18 cellular contexts compared by ENCODE assay signal in genomic region chr17:28906276-28907051, GRCh38. TPM values are rescaled to one million over a fixed set of nuclear protein-coding genes. Genes with fewer than 3 reads are reported as not detected.
DNase-seq lines count a peak whose midpoint lies in the region; ATAC-seq, FAIRE-seq and TF ChIP-seq lines count a peak whose summit lies in the region.
"Had no signal": no experiment of that assay in that cellular context is flagged by ENCODE, and none has a peak within 500 bp of the region (broad histone marks: within the 10 kb centered on the region; RNA-seq: fewer than 3 reads in every experiment).

No MANE protein-coding gene starts in this region.

- no peak for FAIRE-seq in RCC 7860 (lab: Jason Lieb, UNC)
- FAIRE-seq: A549, colon, GM19239 had no signal

- CTCF ChIA-PET in activated CD4-positive, alpha-beta memory T cell treated with anti-CD3 and anti-CD28 coated beads, Interleukin-2, amount 10 ng/mL, durations not matched to agents 7 days and 5 days (lab: Charles Lee), result interaction anchor here (0.5 to 2.9 kb wide), 2 partner anchors 40 to 142 kb away, joined by 3 to 13 read pairs; no protein-coding TSS in a partner anchor
- CTCF ChIA-PET in HEK293T (lab: Yijun Ruan, JAX), result interaction anchor here (0.7 to 1.3 kb wide), 2 partner anchors 47 to 179 kb away, joined by 3 to 4 read pairs; no protein-coding TSS in a partner anchor

- POLR2A ChIA-PET in naive thymus-derived CD8-positive, alpha-beta T cell (lab: Charles Lee), result interaction anchor here (0.7 to 1.0 kb wide), 2 partner anchors 10 to 13 kb away, joined by 3 to 4 read pairs; no protein-coding TSS in a partner anchor
- POLR2A ChIA-PET in activated CD4-positive, alpha-beta memory T cell treated with anti-CD3 and anti-CD28 coated beads, Interleukin-2, amount 10 ng/mL, durations not matched to agents 7 days and 5 days (lab: Charles Lee), result interaction anchor here (1.3 to 1.4 kb wide), 2 partner anchors 35 to 45 kb away, joined by 3 to 4 read pairs; no protein-coding TSS in a partner anchor
- POLR2A ChIA-PET in HEK293T (lab: Yijun Ruan, JAX), result interaction anchor here (2.1 kb wide), 1 partner anchor 45 kb away, joined by 7 read pairs; the partner anchor contains the start of gene PHF12

- H3K9me3 Mint-ChIP-seq in stimulated activated naive CD8-positive, alpha-beta T cell treated with anti-CD3 and anti-CD28 coated beads, Interleukin-15, Interleukin-2, amounts not matched to agents 100 ng/mL and 50 ng/mL, for 24 hours, result no peaks in the 10 kb centered on the region
- no peaks in the 10 kb centered on the region for H3K9me3 Mint-ChIP-seq in stimulated activated naive CD8-positive, alpha-beta T cell treated with anti-CD3 and anti-CD28 coated beads, Interleukin-15, amount 100 ng/mL, for 72 hours
- H3K9me3 Mint-ChIP-seq in naive thymus-derived CD8-positive, alpha-beta T cell, result no peaks in the 10 kb centered on the region
- H3K9me3 Mint-ChIP-seq in activated CD4-positive, alpha-beta memory T cell treated with anti-CD3 and anti-CD28 coated beads, Interleukin-2, amount 10 ng/mL, durations not matched to agents 7 days and 5 days, result no peaks in the 10 kb centered on the region
- H3K9me3 Mint-ChIP-seq: naive B cell, T-cell had no signal

- no peak overlapping the region for H3K4me3 Mint-ChIP-seq in stimulated activated naive CD8-positive, alpha-beta T cell treated with anti-CD3 and anti-CD28 coated beads, Interleukin-15, Interleukin-2, amounts not matched to agents 100 ng/mL and 50 ng/mL, for 24 hours
- no peak overlapping the region for H3K4me3 Mint-ChIP-seq in stimulated activated naive CD8-positive, alpha-beta T cell treated with anti-CD3 and anti-CD28 coated beads, Interleukin-15, amount 100 ng/mL, for 72 hours
- H3K4me3 Mint-ChIP-seq in naive thymus-derived CD8-positive, alpha-beta T cell, result peak overlapping the region in 1 of 10 donors; percentile 29
- H3K4me3 Mint-ChIP-seq in activated CD4-positive, alpha-beta memory T cell treated with anti-CD3 and anti-CD28 coated beads, Interleukin-2, amount 10 ng/mL, durations not matched to agents 7 days and 5 days, result no peak overlapping the region
- H3K4me3 Mint-ChIP-seq: T-cell had no signal

- peak overlapping the region; percentile 11 for H3K27ac Mint-ChIP-seq in stimulated activated naive CD8-positive, alpha-beta T cell treated with anti-CD3 and anti-CD28 coated beads, Interleukin-15, Interleukin-2, amounts not matched to agents 100 ng/mL and 50 ng/mL, for 24 hours
- H3K27ac Mint-ChIP-seq in stimulated activated naive CD8-positive, alpha-beta T cell treated with anti-CD3 and anti-CD28 coated beads, Interleukin-15, amount 100 ng/mL, for 72 hours, result no peak overlapping the region
- peak overlapping the region in 7 of 10 donors; percentile 25 to 87 (median 57) for H3K27ac Mint-ChIP-seq in naive thymus-derived CD8-positive, alpha-beta T cell
- no peak overlapping the region for H3K27ac Mint-ChIP-seq in activated CD4-positive, alpha-beta memory T cell treated with anti-CD3 and anti-CD28 coated beads, Interleukin-2, amount 10 ng/mL, durations not matched to agents 7 days and 5 days

- peaks cover 9% of the 10 kb centered on the region for H3K4me1 Mint-ChIP-seq in stimulated activated naive CD8-positive, alpha-beta T cell treated with anti-CD3 and anti-CD28 coated beads, Interleukin-15, Interleukin-2, amounts not matched to agents 100 ng/mL and 50 ng/mL, for 24 hours (ENCODE audit: low read depth)
- H3K4me1 Mint-ChIP-seq in stimulated activated naive CD8-positive, alpha-beta T cell treated with anti-CD3 and anti-CD28 coated beads, Interleukin-15, amount 100 ng/mL, for 72 hours, result peaks cover 23% of the 10 kb centered on the region
- H3K4me1 Mint-ChIP-seq in naive thymus-derived CD8-positive, alpha-beta T cell, result peaks cover 10 to 18% (median 15%) of the 10 kb centered on the region in 4 donors
- peaks cover 21% of the 10 kb centered on the region for H3K4me1 Mint-ChIP-seq in activated CD4-positive, alpha-beta memory T cell treated with anti-CD3 and anti-CD28 coated beads, Interleukin-2, amount 10 ng/mL, durations not matched to agents 7 days and 5 days

- DNase-seq in stimulated activated naive CD8-positive, alpha-beta T cell treated with anti-CD3 and anti-CD28 coated beads, Interleukin-15, amount 100 ng/mL, for 72 hours, result no peak
- DNase-seq in naive thymus-derived CD8-positive, alpha-beta T cell, result peak in 1 of 10 donors; percentile 52
- DNase-seq in RCC 7860 (ENCODE audit: low spot score) (no peak), HEK293T (ENCODE audit: extremely low spot score) (no peak)
- DNase-seq in activated CD4-positive, alpha-beta memory T cell treated with anti-CD3 and anti-CD28 coated beads, Interleukin-2, amount 10 ng/mL, durations not matched to agents 7 days and 5 days, result no peak
- DNase-seq: activated CD4-positive, CD25-positive, alpha-beta regulatory T cell treated with anti-CD3 and anti-CD28 coated beads, Interleukin-2, amount 50 U/mL, for 72 hours; activated T-cell treated with anti-CD3 and anti-CD28 coated beads for 4 hours; adrenal gland; naive B cell; NCI-H82; RPMI8226; stimulated activated CD4-positive, alpha-beta T cell treated with anti-CD3 and anti-CD28 coated beads, Interleukin-2, amount 100 ng/mL, for 48 hours; T-cell had no signal

- H3K36me3 Mint-ChIP-seq in stimulated activated naive CD8-positive, alpha-beta T cell treated with anti-CD3 and anti-CD28 coated beads, Interleukin-15, Interleukin-2, amounts not matched to agents 100 ng/mL and 50 ng/mL, for 24 hours (ENCODE audit: low read depth), result peaks cover 57% of the 10 kb centered on the region
- peaks cover 0 to 60% (median 5%) of the 10 kb centered on the region in 3 donors for H3K36me3 Mint-ChIP-seq in naive thymus-derived CD8-positive, alpha-beta T cell
- peaks cover 53% of the 10 kb centered on the region for H3K36me3 Mint-ChIP-seq in activated CD4-positive, alpha-beta memory T cell treated with anti-CD3 and anti-CD28 coated beads, Interleukin-2, amount 10 ng/mL, durations not matched to agents 7 days and 5 days (ENCODE audit: low read depth)

- H3K27me3 Mint-ChIP-seq in stimulated activated naive CD8-positive, alpha-beta T cell treated with anti-CD3 and anti-CD28 coated beads, Interleukin-15, Interleukin-2, amounts not matched to agents 100 ng/mL and 50 ng/mL, for 24 hours, result no peaks in the 10 kb centered on the region
- H3K27me3 Mint-ChIP-seq in stimulated activated naive CD8-positive, alpha-beta T cell treated with anti-CD3 and anti-CD28 coated beads, Interleukin-15, amount 100 ng/mL, for 72 hours, result no peaks in the 10 kb centered on the region
- no peaks in the 10 kb centered on the region for H3K27me3 Mint-ChIP-seq in naive thymus-derived CD8-positive, alpha-beta T cell
- no peaks in the 10 kb centered on the region for H3K27me3 Mint-ChIP-seq in activated CD4-positive, alpha-beta memory T cell treated with anti-CD3 and anti-CD28 coated beads, Interleukin-2, amount 10 ng/mL, durations not matched to agents 7 days and 5 days
- H3K27me3 Mint-ChIP-seq: naive B cell, T-cell had no signal

- no peak for ATAC-seq in stimulated activated naive CD8-positive, alpha-beta T cell treated with anti-CD3 and anti-CD28 coated beads, Interleukin-15, amount 100 ng/mL, for 72 hours
- ATAC-seq in naive thymus-derived CD8-positive, alpha-beta T cell, result no peak
- ATAC-seq: A549, left lobe of liver, T-cell had no signal

TF ChIP-seq in HEK293T, 16 proteins besides CTCF, POLR2A, EP300 and RAD21:
- no peak for TF ChIP-seq L3MBTL2 (conservative IDR thresholded peaks at IDR 0.05)
- no peak for TF ChIP-seq BHLHE40 (IDR thresholded peaks at IDR 0.05; ENCODE audit: borderline replicate concordance)
- TF ChIP-seq LEF1 (IDR thresholded peaks at IDR 0.05; ENCODE audit: borderline replicate concordance), result no peak
- no peak for TF ChIP-seq ARNT (IDR thresholded peaks at IDR 0.05)
- TF ChIP-seq SUZ12 (IDR thresholded peaks at IDR 0.05), result no peak
- TF ChIP-seq, protein P1, sequence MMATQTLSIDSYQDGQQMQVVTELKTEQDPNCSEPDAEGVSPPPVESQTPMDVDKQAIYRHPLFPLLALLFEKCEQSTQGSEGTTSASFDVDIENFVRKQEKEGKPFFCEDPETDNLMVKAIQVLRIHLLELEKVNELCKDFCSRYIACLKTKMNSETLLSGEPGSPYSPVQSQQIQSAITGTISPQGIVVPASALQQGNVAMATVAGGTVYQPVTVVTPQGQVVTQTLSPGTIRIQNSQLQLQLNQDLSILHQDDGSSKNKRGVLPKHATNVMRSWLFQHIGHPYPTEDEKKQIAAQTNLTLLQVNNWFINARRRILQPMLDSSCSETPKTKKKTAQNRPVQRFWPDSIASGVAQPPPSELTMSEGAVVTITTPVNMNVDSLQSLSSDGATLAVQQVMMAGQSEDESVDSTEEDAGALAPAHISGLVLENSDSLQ (IDR thresholded peaks at IDR 0.05), result no peak
- no peak for TF ChIP-seq FOXA1 (IDR thresholded peaks at IDR 0.05)
- TF ChIP-seq ELF4 (IDR thresholded peaks at IDR 0.05), result no peak
- TF ChIP-seq CTBP1 (IDR thresholded peaks at IDR 0.05; ENCODE audit: borderline replicate concordance), result no peak
- no peak for TF ChIP-seq FOXK2 (IDR thresholded peaks at IDR 0.05)
- TF ChIP-seq SP1 (IDR thresholded peaks at IDR 0.05), result no peak
- no peak for TF ChIP-seq TARDBP (IDR thresholded peaks at IDR 0.05)
- TF ChIP-seq FOXM1 (IDR thresholded peaks at IDR 0.05; ENCODE audit: borderline replicate concordance), result no peak
- TF ChIP-seq HDGF (IDR thresholded peaks at IDR 0.05; ENCODE audit: borderline replicate concordance), result no peak
- TF ChIP-seq ZNF384 (IDR thresholded peaks at IDR 0.05), result no peak
- TF ChIP-seq NFRKB (IDR thresholded peaks at IDR 0.05), result no peak

RNA-seq across cellular contexts. Expression of gene DHRS13, which starts 3.6 kb away (rescaled TPM):
- total RNA-seq in naive thymus-derived CD8-positive, alpha-beta T cell, result 10 to 100 TPM; 46.1 to 47.3 TPM
- polyA plus RNA-seq in naive thymus-derived CD8-positive, alpha-beta T cell, result 10 to 100 TPM; 17.1 to 22.8 (median 19.4) TPM
- total RNA-seq in activated CD4-positive, alpha-beta memory T cell treated with anti-CD3 and anti-CD28 coated beads, Interleukin-2, amount 10 ng/mL, durations not matched to agents 7 days and 5 days, result 10 to 100 TPM; 25.2 to 25.7 TPM

RNA-seq across cellular contexts. Expression of gene FLOT2, which starts 8.9 kb away (rescaled TPM):
- total RNA-seq in naive thymus-derived CD8-positive, alpha-beta T cell, result 100 to 1,000 TPM; 206 to 213 TPM
- 100 to 1,000 TPM; 230 to 253 (median 237) TPM for polyA plus RNA-seq in naive thymus-derived CD8-positive, alpha-beta T cell
- total RNA-seq in activated CD4-positive, alpha-beta memory T cell treated with anti-CD3 and anti-CD28 coated beads, Interleukin-2, amount 10 ng/mL, durations not matched to agents 7 days and 5 days, result 100 to 1,000 TPM; 193 to 200 TPM

RNA-seq across cellular contexts. Expression of gene PHF12, which starts 44.9 kb away (rescaled TPM):
- total RNA-seq in naive thymus-derived CD8-positive, alpha-beta T cell, result 100 to 1,000 TPM; 117 to 124 TPM
- 10 to 100 TPM in 1 of 3 donors, 1 to 10 TPM in 2; 5.2 to 12.0 (median 6.2) TPM for polyA plus RNA-seq in naive thymus-derived CD8-positive, alpha-beta T cell
- total RNA-seq in activated CD4-positive, alpha-beta memory T cell treated with anti-CD3 and anti-CD28 coated beads, Interleukin-2, amount 10 ng/mL, durations not matched to agents 7 days and 5 days, result 10 to 100 TPM; 75.6 to 78.8 TPM

RNA-seq across cellular contexts. Expression of gene ERAL1, which starts 51.6 kb away (rescaled TPM):
- 10 to 100 TPM; 25.3 to 25.8 TPM for total RNA-seq in naive thymus-derived CD8-positive, alpha-beta T cell
- 10 to 100 TPM; 32.7 to 54.9 (median 38.0) TPM for polyA plus RNA-seq in naive thymus-derived CD8-positive, alpha-beta T cell
- 10 to 100 TPM; 34.6 to 35.2 TPM for total RNA-seq in activated CD4-positive, alpha-beta memory T cell treated with anti-CD3 and anti-CD28 coated beads, Interleukin-2, amount 10 ng/mL, durations not matched to agents 7 days and 5 days

Comparison
In these comparisons a context has a peak if more than half of its experiments do, and no peak if none do; other contexts are left out.
1. H3K27ac Mint-ChIP-seq: peak in stimulated activated naive CD8-positive, alpha-beta T cell treated with anti-CD3 and anti-CD28 coated beads, Interleukin-15, Interleukin-2, amounts not matched to agents 100 ng/mL and 50 ng/mL, for 24 hours (single experiment) and naive thymus-derived CD8-positive, alpha-beta T cell (7 of 10); none in stimulated activated naive CD8-positive, alpha-beta T cell treated with anti-CD3 and anti-CD28 coated beads, Interleukin-15, amount 100 ng/mL, for 72 hours (0 of 2) and activated CD4-positive, alpha-beta memory T cell treated with anti-CD3 and anti-CD28 coated beads, Interleukin-2, amount 10 ng/mL, durations not matched to agents 7 days and 5 days (single experiment).